ENCODE assay signal across 32 cellular contexts in genomic region chr18:61616111-61616610, GRCh38.
"Had no signal": no experiment of that assay in that cellular context is flagged by ENCODE, and none has a peak within 500 bp of the region (broad histone marks: within the 10 kb centered on the region; RNA-seq: fewer than 3 reads in every experiment).

No MANE protein-coding gene starts in this region.

- H3K27ac ChIP-seq: ascending aorta, breast epithelium, cardiac muscle cell, colonic mucosa, epithelial cell of prostate, esophagus squamous epithelium, gastroesophageal sphincter, heart right ventricle, WERI-Rb-1 had no signal

- H3K27me3 ChIP-seq: ascending aorta, breast epithelium, cardiac muscle cell, colonic mucosa, esophagus squamous epithelium, gastroesophageal sphincter, heart right ventricle had no signal

- H3K9me3 Mint-ChIP-seq: activated CD4-positive, alpha-beta memory T cell treated with anti-CD3 and anti-CD28 coated beads for 36 hours; activated CD4-positive, alpha-beta T cell treated with anti-CD3 and anti-CD28 coated beads, Interleukin-2, amount 10 ng/mL, durations not matched to agents 24 days and 14 days; activated naive CD4-positive, alpha-beta T cell treated with anti-CD3 and anti-CD28 coated beads, Interleukin-2, amount 10 ng/mL, durations not matched to agents 7 days and 5 days; activated naive CD4-positive, alpha-beta T cell treated with anti-CD3 and anti-CD28 coated beads, Interleukin-2, amount 50 U/mL, for 72 hours; activated naive CD8-positive, alpha-beta T cell treated with anti-CD3 and anti-CD28 coated beads, Interleukin-2, amount 10 ng/mL, durations not matched to agents 7 days and 5 days; activated T-helper 1 cell treated with anti-CD3 and anti-CD28 coated beads, Interleukin-12 subunit alpha, Interleukin-12 subunit beta, Interleukin-2, Interleukin-4 antibody, amounts not matched to agents 30 ng/mL and 10 ng/mL and 1 ng/mL, durations not matched to agents 14 hours and 24 hours and 36 hours; activated T-helper 2 cell treated with anti-CD3 and anti-CD28 coated beads, Interferon-gamma antibody, Interleukin-2, Interleukin-4, amounts not matched to agents 10 μg/mL and 5 μg/mL and 100 μg/mL, durations not matched to agents 14 hours and 24 hours and 36 hours; T-helper 1 cell treated with Interleukin-12 subunit alpha and Interleukin-12 subunit beta and Interleukin-4 antibody, amounts not matched to agents 30 μg/mL and 1 μg/mL, for 36 hours had no signal

- H3K4me3 Mint-ChIP-seq: activated CD4-positive, alpha-beta memory T cell treated with anti-CD3 and anti-CD28 coated beads for 36 hours; activated CD4-positive, alpha-beta T cell treated with anti-CD3 and anti-CD28 coated beads for 36 hours; activated CD4-positive, alpha-beta T cell treated with anti-CD3 and anti-CD28 coated beads, Interleukin-2, amount 10 ng/mL, durations not matched to agents 24 days and 14 days; activated CD8-positive, alpha-beta memory T cell treated with anti-CD3 and anti-CD28 coated beads, Interleukin-2, amount 10 ng/mL, durations not matched to agents 7 days and 5 days; activated CD8-positive, alpha-beta T cell treated with anti-CD3 and anti-CD28 coated beads, Interleukin-2, amount 10 ng/mL, durations not matched to agents 7 days and 5 days; activated naive CD4-positive, alpha-beta T cell treated with anti-CD3 and anti-CD28 coated beads, Interleukin-2, amount 10 ng/mL, durations not matched to agents 7 days and 5 days; activated naive CD8-positive, alpha-beta T cell treated with anti-CD3 and anti-CD28 coated beads, Interleukin-2, amount 10 ng/mL, durations not matched to agents 7 days and 5 days; activated T-helper 1 cell treated with anti-CD3 and anti-CD28 coated beads, Interleukin-12 subunit alpha, Interleukin-12 subunit beta, Interleukin-2, Interleukin-4 antibody, amounts not matched to agents 30 ng/mL and 10 ng/mL and 1 ng/mL, durations not matched to agents 14 hours and 24 hours and 36 hours; brain; T-helper 1 cell treated with Interleukin-12 subunit alpha and Interleukin-12 subunit beta and Interleukin-4 antibody, amounts not matched to agents 30 μg/mL and 1 μg/mL, for 36 hours had no signal

- H3K4me3 ChIP-seq: ascending aorta, breast epithelium, cardiac muscle cell, colonic mucosa, esophagus squamous epithelium, gastroesophageal sphincter, heart right ventricle had no signal

- ATAC-seq: activated CD4-positive, alpha-beta T cell treated with anti-CD3 and anti-CD28 coated beads for 36 hours; activated CD8-positive, alpha-beta memory T cell treated with anti-CD3 and anti-CD28 coated beads, Interleukin-2, amount 10 ng/mL, durations not matched to agents 7 days and 5 days; activated CD8-positive, alpha-beta T cell treated with anti-CD3 and anti-CD28 coated beads, Interleukin-2, amount 10 ng/mL, durations not matched to agents 7 days and 5 days; activated naive CD4-positive, alpha-beta T cell treated with anti-CD3 and anti-CD28 coated beads, Interleukin-2, amount 50 U/mL, for 72 hours; gastroesophageal sphincter; heart right ventricle had no signal

- H3K4me1 ChIP-seq: ascending aorta, breast epithelium, colonic mucosa, esophagus squamous epithelium, gastroesophageal sphincter had no signal

- H3K27ac Mint-ChIP-seq: activated CD4-positive, alpha-beta memory T cell treated with anti-CD3 and anti-CD28 coated beads for 36 hours; activated CD4-positive, alpha-beta T cell treated with anti-CD3 and anti-CD28 coated beads for 36 hours; activated CD4-positive, alpha-beta T cell treated with anti-CD3 and anti-CD28 coated beads, Interleukin-2, amount 10 ng/mL, durations not matched to agents 24 days and 14 days; activated CD8-positive, alpha-beta memory T cell treated with anti-CD3 and anti-CD28 coated beads, Interleukin-2, amount 10 ng/mL, durations not matched to agents 7 days and 5 days; activated CD8-positive, alpha-beta T cell treated with anti-CD3 and anti-CD28 coated beads, Interleukin-2, amount 10 ng/mL, durations not matched to agents 7 days and 5 days; activated naive CD4-positive, alpha-beta T cell treated with anti-CD3 and anti-CD28 coated beads, Interleukin-2, amount 10 ng/mL, durations not matched to agents 7 days and 5 days; activated naive CD4-positive, alpha-beta T cell treated with anti-CD3 and anti-CD28 coated beads, Interleukin-2, amount 50 U/mL, for 72 hours; activated naive CD8-positive, alpha-beta T cell treated with anti-CD3 and anti-CD28 coated beads, Interleukin-2, amount 10 ng/mL, durations not matched to agents 7 days and 5 days; activated T-helper 1 cell treated with anti-CD3 and anti-CD28 coated beads, Interleukin-12 subunit alpha, Interleukin-12 subunit beta, Interleukin-2, Interleukin-4 antibody, amounts not matched to agents 30 ng/mL and 10 ng/mL and 1 ng/mL, durations not matched to agents 14 hours and 24 hours and 36 hours; activated T-helper 2 cell treated with anti-CD3 and anti-CD28 coated beads, Interferon-gamma antibody, Interleukin-2, Interleukin-4, amounts not matched to agents 10 μg/mL and 5 μg/mL and 100 μg/mL, durations not matched to agents 14 hours and 24 hours and 36 hours; brain; T-helper 1 cell treated with Interleukin-12 subunit alpha and Interleukin-12 subunit beta and Interleukin-4 antibody, amounts not matched to agents 30 μg/mL and 1 μg/mL, for 36 hours had no signal

- H3K36me3 Mint-ChIP-seq: activated CD4-positive, alpha-beta memory T cell treated with anti-CD3 and anti-CD28 coated beads for 36 hours; activated CD8-positive, alpha-beta memory T cell treated with anti-CD3 and anti-CD28 coated beads, Interleukin-2, amount 10 ng/mL, durations not matched to agents 7 days and 5 days; activated naive CD4-positive, alpha-beta T cell treated with anti-CD3 and anti-CD28 coated beads, Interleukin-2, amount 10 ng/mL, durations not matched to agents 7 days and 5 days; activated naive CD4-positive, alpha-beta T cell treated with anti-CD3 and anti-CD28 coated beads, Interleukin-2, amount 50 U/mL, for 72 hours; activated naive CD8-positive, alpha-beta T cell treated with anti-CD3 and anti-CD28 coated beads, Interleukin-2, amount 10 ng/mL, durations not matched to agents 7 days and 5 days; brain had no signal

- H3K9me3 ChIP-seq: ascending aorta, breast epithelium, colonic mucosa, esophagus squamous epithelium, gastroesophageal sphincter had no signal

- DNase-seq: activated CD4-positive, alpha-beta memory T cell treated with anti-CD3 and anti-CD28 coated beads for 36 hours; activated CD4-positive, alpha-beta T cell treated with anti-CD3 and anti-CD28 coated beads for 36 hours; activated CD4-positive, alpha-beta T cell treated with anti-CD3 and anti-CD28 coated beads, Interleukin-2, amount 10 ng/mL, durations not matched to agents 24 days and 14 days; activated CD4-positive, CD25-positive, alpha-beta regulatory T cell; activated CD4-positive, CD25-positive, alpha-beta regulatory T cell treated with anti-CD3 and anti-CD28 coated beads, Interleukin-2, amount 50 U/mL, for 72 hours; activated CD8-positive, alpha-beta memory T cell treated with anti-CD3 and anti-CD28 coated beads, Interleukin-2, amount 10 ng/mL, durations not matched to agents 7 days and 5 days; activated CD8-positive, alpha-beta memory T cell treated with anti-CD3 and anti-CD28 coated beads, Interleukin-2, amount 50 U/mL, for 4 hours; activated CD8-positive, alpha-beta T cell treated with anti-CD3 and anti-CD28 coated beads, Interleukin-2, amount 10 ng/mL, durations not matched to agents 7 days and 5 days; activated effector memory CD4-positive, alpha-beta T cell treated with anti-CD3 and anti-CD28 coated beads, Interleukin-2, amount 50 U/mL, for 16 hours; activated naive CD4-positive, alpha-beta T cell treated with anti-CD3 and anti-CD28 coated beads, Interleukin-2, amount 10 ng/mL, durations not matched to agents 7 days and 5 days; activated naive CD8-positive, alpha-beta T cell treated with anti-CD3 and anti-CD28 coated beads, Interleukin-2, amount 10 ng/mL, durations not matched to agents 7 days and 5 days; activated T-cell treated with anti-CD3 and anti-CD28 coated beads, Interleukin-2, amount 50 U/mL, for 1 hour; activated T-cell treated with anti-CD3 and anti-CD28 coated beads, Interleukin-2, amount 50 U/mL, for 48 hours; central memory CD4-positive, alpha-beta T cell; cerebellar nuclear complex; colonic mucosa; effector CD8-positive, alpha-beta T cell; esophagus squamous epithelium; foreskin melanocyte; heart right ventricle; T-helper 9 cell; WERI-Rb-1 had no signal

- H3K4me1 Mint-ChIP-seq: activated CD4-positive, alpha-beta T cell treated with anti-CD3 and anti-CD28 coated beads for 36 hours; activated CD4-positive, alpha-beta T cell treated with anti-CD3 and anti-CD28 coated beads, Interleukin-2, amount 10 ng/mL, durations not matched to agents 24 days and 14 days; activated CD8-positive, alpha-beta memory T cell treated with anti-CD3 and anti-CD28 coated beads, Interleukin-2, amount 10 ng/mL, durations not matched to agents 7 days and 5 days; activated naive CD4-positive, alpha-beta T cell treated with anti-CD3 and anti-CD28 coated beads, Interleukin-2, amount 10 ng/mL, durations not matched to agents 7 days and 5 days; activated naive CD8-positive, alpha-beta T cell treated with anti-CD3 and anti-CD28 coated beads, Interleukin-2, amount 10 ng/mL, durations not matched to agents 7 days and 5 days; brain had no signal

- H3K36me3 ChIP-seq: ascending aorta, breast epithelium, cardiac muscle cell, colonic mucosa, esophagus squamous epithelium, gastroesophageal sphincter, heart right ventricle, WERI-Rb-1 had no signal
